ENCODE assay signal across 28 cellular contexts in genomic region chr6:6907286-6907685, GRCh38.
"Had no signal": no experiment of that assay in that cellular context is flagged by ENCODE, and none has a peak within 500 bp of the region (broad histone marks: within the 10 kb centered on the region; RNA-seq: fewer than 3 reads in every experiment).

No MANE protein-coding gene starts in this region.

- H3K27ac ChIP-seq: ascending aorta, breast epithelium, Peyer's patch, SK-N-MC had no signal

- H3K9me3 ChIP-seq: ascending aorta, breast epithelium, Peyer's patch had no signal

- H3K4me3 Mint-ChIP-seq: activated CD4-positive, alpha-beta T cell treated with anti-CD3 and anti-CD28 coated beads, Interleukin-2, amount 10 ng/mL, durations not matched to agents 24 days and 14 days; activated CD8-positive, alpha-beta T cell treated with anti-CD3 and anti-CD28 coated beads for 36 hours; activated naive CD4-positive, alpha-beta T cell treated with anti-CD3 and anti-CD28 coated beads, Interleukin-2, amount 50 U/mL, for 24 hours; activated naive CD8-positive, alpha-beta T cell treated with anti-CD3 and anti-CD28 coated beads, Interleukin-2, amount 10 ng/mL, durations not matched to agents 7 days and 5 days; activated T-cell treated with anti-CD3 and anti-CD28 coated beads, Interleukin-2, amount 50 U/mL, for 24 hours had no signal

- H3K36me3 Mint-ChIP-seq: activated naive CD4-positive, alpha-beta T cell treated with anti-CD3 and anti-CD28 coated beads, Interleukin-2, amount 50 U/mL, for 24 hours; activated naive CD8-positive, alpha-beta T cell treated with anti-CD3 and anti-CD28 coated beads, Interleukin-2, amount 10 ng/mL, durations not matched to agents 7 days and 5 days had no signal

- H3K4me1 Mint-ChIP-seq: activated CD4-positive, alpha-beta T cell treated with anti-CD3 and anti-CD28 coated beads, Interleukin-2, amount 10 ng/mL, durations not matched to agents 24 days and 14 days; activated naive CD4-positive, alpha-beta T cell treated with anti-CD3 and anti-CD28 coated beads, Interleukin-2, amount 50 U/mL, for 24 hours; activated naive CD8-positive, alpha-beta T cell treated with anti-CD3 and anti-CD28 coated beads, Interleukin-2, amount 10 ng/mL, durations not matched to agents 7 days and 5 days had no signal

- H3K36me3 ChIP-seq: ascending aorta, breast epithelium, Peyer's patch had no signal

- H3K27me3 ChIP-seq: ascending aorta, breast epithelium, Peyer's patch had no signal

- DNase-seq: activated CD4-positive, alpha-beta T cell treated with anti-CD3 and anti-CD28 coated beads, Interleukin-2, amount 10 ng/mL, durations not matched to agents 24 days and 14 days; activated CD4-positive, alpha-beta T cell treated with anti-CD3 and anti-CD28 coated beads, Interleukin-2, amount 50 U/mL, for 4 hours; activated CD8-positive, alpha-beta T cell treated with anti-CD3 and anti-CD28 coated beads for 36 hours; activated gamma-delta T cell; activated naive CD4-positive, alpha-beta T cell treated with Interleukin-2 at 50 U/mL for 16 hours; activated naive CD8-positive, alpha-beta T cell treated with anti-CD3 and anti-CD28 coated beads, Interleukin-2, amount 10 ng/mL, durations not matched to agents 7 days and 5 days; activated T-cell treated with anti-CD3 and anti-CD28 coated beads, Interleukin-2, amount 50 U/mL, for 24 hours; amygdala; KG1; NCI-H1092 treated with DMSO at 0.1 percent for 48 hours; NCI-H1417 treated with DMSO at 0.1 percent for 48 hours; NCI-H1694; NCI-H1930; NCI-H2081 treated with DMSO at 0.1 percent for 48 hours; NCI-H226; NCI-H446 treated with DMSO at 0.1 percent for 48 hours; NCI-H524; NCI-H69; NK-92 treated with Interleukin-12 subunit alpha and Interleukin-12 subunit beta, amount 100 ng/mL, for 24 hours; PC-3; Peyer's patch; RPMI8226; T1000 had no signal

- H3K4me3 ChIP-seq: ascending aorta, breast epithelium, Peyer's patch, SK-N-MC had no signal

- H3K27ac Mint-ChIP-seq: activated CD4-positive, alpha-beta T cell treated with anti-CD3 and anti-CD28 coated beads, Interleukin-2, amount 10 ng/mL, durations not matched to agents 24 days and 14 days; activated CD8-positive, alpha-beta T cell treated with anti-CD3 and anti-CD28 coated beads for 36 hours; activated naive CD4-positive, alpha-beta T cell treated with anti-CD3 and anti-CD28 coated beads, Interleukin-2, amount 50 U/mL, for 24 hours; activated naive CD8-positive, alpha-beta T cell treated with anti-CD3 and anti-CD28 coated beads, Interleukin-2, amount 10 ng/mL, durations not matched to agents 7 days and 5 days; activated T-cell treated with anti-CD3 and anti-CD28 coated beads, Interleukin-2, amount 50 U/mL, for 24 hours; activated T-helper 2 cell treated with anti-CD3 and anti-CD28 coated beads, Interferon-gamma antibody, Interleukin-2, Interleukin-4, amounts not matched to agents 10 μg/mL and 5 μg/mL and 100 μg/mL, durations not matched to agents 14 hours and 24 hours and 36 hours had no signal

- H3K9me3 Mint-ChIP-seq: activated CD4-positive, alpha-beta T cell treated with anti-CD3 and anti-CD28 coated beads, Interleukin-2, amount 10 ng/mL, durations not matched to agents 24 days and 14 days; activated CD8-positive, alpha-beta T cell treated with anti-CD3 and anti-CD28 coated beads for 36 hours; activated naive CD4-positive, alpha-beta T cell treated with anti-CD3 and anti-CD28 coated beads, Interleukin-2, amount 50 U/mL, for 24 hours; activated naive CD8-positive, alpha-beta T cell treated with anti-CD3 and anti-CD28 coated beads, Interleukin-2, amount 10 ng/mL, durations not matched to agents 7 days and 5 days; activated T-cell treated with anti-CD3 and anti-CD28 coated beads, Interleukin-2, amount 50 U/mL, for 24 hours; activated T-helper 2 cell treated with anti-CD3 and anti-CD28 coated beads, Interferon-gamma antibody, Interleukin-2, Interleukin-4, amounts not matched to agents 10 μg/mL and 5 μg/mL and 100 μg/mL, durations not matched to agents 14 hours and 24 hours and 36 hours had no signal
